In the genomic region with DNA sequence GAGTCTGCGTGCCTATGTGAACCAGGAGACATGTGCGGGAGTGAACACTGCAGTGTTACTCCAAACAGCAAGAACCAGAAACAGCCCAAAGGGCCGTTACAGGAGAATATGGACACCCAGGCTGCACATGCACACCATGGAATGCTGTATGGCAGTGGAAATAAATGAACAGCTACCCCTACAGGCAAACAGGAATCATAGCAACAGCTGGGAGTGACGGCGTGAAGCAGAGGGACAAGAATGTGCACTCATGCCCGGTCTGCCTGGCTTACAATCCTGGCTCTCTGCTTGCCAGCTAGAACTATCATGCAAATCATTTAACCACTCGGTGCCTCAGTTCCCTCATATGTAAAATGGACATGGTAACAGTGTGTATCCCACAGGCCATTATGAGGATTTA, we compare ENCODE assay signal across 1 cellular context.
TF ChIP-seq lines count a peak whose summit lies in the region.

No MANE protein-coding gene starts in this region.

TF ChIP-seq in endothelial cell of umbilical vein, 7 proteins besides CTCF, POLR2A, EP300 and RAD21:
- TF ChIP-seq GATA2 (IDR thresholded peaks at IDR 0.05; ENCODE audit: insufficient read depth, insufficient read length, low read depth, low read length), result no peak
- TF ChIP-seq MYC (IDR thresholded peaks at IDR 0.05; ENCODE audit: low read depth, low read length), result no peak
- no peak for TF ChIP-seq EZH2 (IDR thresholded peaks at IDR 0.05; ENCODE audit: borderline replicate concordance, low read depth, low read length, severe bottlenecking)
- TF ChIP-seq, protein P1, sequence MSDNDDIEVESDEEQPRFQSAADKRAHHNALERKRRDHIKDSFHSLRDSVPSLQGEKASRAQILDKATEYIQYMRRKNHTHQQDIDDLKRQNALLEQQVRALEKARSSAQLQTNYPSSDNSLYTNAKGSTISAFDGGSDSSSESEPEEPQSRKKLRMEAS (IDR thresholded peaks at IDR 0.05; ENCODE audit: insufficient read depth, insufficient read length), result no peak
- no peak for TF ChIP-seq POLR2AphosphoS5 (IDR thresholded peaks at IDR 0.05; ENCODE audit: insufficient read depth, low read depth, low read length)
- no peak for TF ChIP-seq FOS (IDR thresholded peaks at IDR 0.05; ENCODE audit: borderline replicate concordance, insufficient read depth, low read length)
